18 cellular contexts compared by ENCODE assay signal in the genomic region with DNA sequence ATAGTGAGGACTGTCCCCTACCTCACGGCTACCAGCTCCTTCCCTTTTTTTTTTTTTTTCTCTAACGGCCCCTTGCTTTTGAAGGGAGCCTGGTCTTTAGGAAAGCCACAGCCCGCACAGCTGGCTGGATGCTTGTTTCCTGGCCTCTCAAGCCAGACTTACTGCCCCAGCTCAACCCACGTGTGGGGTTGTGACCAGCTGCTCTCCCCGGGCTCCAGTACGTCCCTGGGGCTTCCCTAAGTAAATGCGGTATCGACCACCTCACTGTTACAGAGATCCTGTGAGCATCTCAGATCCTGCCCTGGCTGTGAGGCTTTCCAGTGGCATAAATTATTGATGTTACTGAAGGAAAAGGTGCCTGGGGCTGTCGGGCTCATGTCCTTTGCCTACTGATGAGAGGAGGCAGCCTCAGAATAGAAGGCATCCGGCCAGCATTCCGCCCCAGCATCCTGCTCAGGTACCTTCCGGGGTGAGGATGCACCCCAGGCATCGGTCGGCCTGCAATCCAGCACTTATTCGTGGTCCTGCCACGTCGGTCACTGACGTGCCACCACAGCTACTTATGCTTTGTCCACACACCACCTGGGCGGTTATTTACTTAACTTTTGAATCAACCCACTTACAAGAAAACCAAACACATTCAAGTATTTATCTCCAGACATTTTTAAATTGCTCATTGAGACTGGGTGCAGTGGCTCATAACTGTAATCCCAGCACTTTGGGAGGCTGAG. TPM values are rescaled to one million over a fixed set of nuclear protein-coding genes. Genes with fewer than 3 reads are reported as not detected.
DNase-seq lines count a peak whose midpoint lies in the region; ATAC-seq, FAIRE-seq and TF ChIP-seq lines count a peak whose summit lies in the region.
"Had no signal": no experiment of that assay in that cellular context is flagged by ENCODE, and none has a peak within 500 bp of the region (broad histone marks: within the 10 kb centered on the region; RNA-seq: fewer than 3 reads in every experiment).

No MANE protein-coding gene starts in this region.

- peak overlapping the region in 4 of 5 experiments; percentile 8 to 89 (median 58) for H3K27ac Mint-ChIP-seq in brain
- H3K27ac Mint-ChIP-seq: activated CD4-positive, alpha-beta T cell treated with anti-CD3 and anti-CD28 coated beads, Interleukin-2, amount 10 ng/mL, durations not matched to agents 7 days and 5 days; endodermal cell; nephron had no signal

- ATAC-seq in GM21786 (IDR thresholded peaks at IDR 0.05; ENCODE audit: unreplicated experiment): no peak

- no peak overlapping the region for H3K4me3 Mint-ChIP-seq in brain
- H3K4me3 Mint-ChIP-seq: activated CD4-positive, alpha-beta T cell treated with anti-CD3 and anti-CD28 coated beads, Interleukin-2, amount 10 ng/mL, durations not matched to agents 7 days and 5 days; endodermal cell; nephron had no signal

- H3K27me3 Mint-ChIP-seq in brain: peaks cover 3% of the 10 kb centered on the region

- peaks cover 60% of the 10 kb centered on the region for H3K4me1 Mint-ChIP-seq in brain
- H3K4me1 Mint-ChIP-seq: activated CD4-positive, alpha-beta T cell treated with anti-CD3 and anti-CD28 coated beads, Interleukin-2, amount 10 ng/mL, durations not matched to agents 7 days and 5 days had no signal

- peaks cover 0 to 9% (median 2%) of the 10 kb centered on the region in 5 experiments for H3K9me3 Mint-ChIP-seq in brain
- H3K9me3 Mint-ChIP-seq: activated CD4-positive, alpha-beta T cell treated with anti-CD3 and anti-CD28 coated beads, Interleukin-2, amount 10 ng/mL, durations not matched to agents 7 days and 5 days; endodermal cell; nephron had no signal

- no peak for TF ChIP-seq CTCF in brain (conservative IDR thresholded peaks at IDR 0.05)

- DNase-seq in NCI-H1417 (lab: John Stamatoyannopoulos, UW): peak in 2 of 3 experiments; percentile 17 to 27
- DNase-seq in NCI-H1417 treated with DMSO at 0.1 percent for 48 hours (lab: John Stamatoyannopoulos, UW): no peak
- peak; percentile 55 for DNase-seq in MV-4-11 (lab: John Stamatoyannopoulos, UW)
- peak; percentile 34 for DNase-seq in pons (ENCODE audit: low spot score)
- no peak for DNase-seq in GM19239 (ENCODE audit: insufficient read length, low spot score)
- DNase-seq in D341Med (ENCODE audit: low spot score): no peak
- DNase-seq: 8988T; activated CD4-positive, alpha-beta T cell treated with anti-CD3 and anti-CD28 coated beads, Interleukin-2, amount 10 ng/mL, durations not matched to agents 7 days and 5 days; activated CD8-positive, alpha-beta memory T cell treated with anti-CD3 and anti-CD28 coated beads, Interleukin-2, amount 50 U/mL, for 48 hours; activated gamma-delta T cell; DMS79 treated with DMSO at 0.1 percent for 48 hours; endodermal cell; SW 1271; thyroid gland had no signal

- no peak for FAIRE-seq in GM19239 (lab: Jason Lieb, UNC)
- FAIRE-seq: TTC549 had no signal

- peaks cover 64% of the 10 kb centered on the region for H3K36me3 Mint-ChIP-seq in brain

RNA-seq across cellular contexts. Expression of gene GPRC5B, which starts 9.7 kb away (rescaled TPM):
- 351 TPM for polyA plus RNA-seq in brain (ENCODE audit: insufficient read depth, low read depth, low replicate concordance)

Comparison
In these comparisons a context has a peak if more than half of its experiments do, and no peak if none do; other contexts are left out.
1. DNase-seq: peak in NCI-H1417 (2 of 3), MV-4-11 (single experiment) and pons (single experiment); none in NCI-H1417 treated with DMSO at 0.1 percent for 48 hours (single experiment), GM19239 (single experiment) and D341Med (single experiment).